Comparison of ENCODE assay signal across 31 cellular contexts in genomic region chr9:12461759-12462158, GRCh38.
"Had no signal": no experiment of that assay in that cellular context is flagged by ENCODE, and none has a peak within 500 bp of the region (broad histone marks: within the 10 kb centered on the region; RNA-seq: fewer than 3 reads in every experiment).

No MANE protein-coding gene starts in this region.

- H3K27ac ChIP-seq: cardiac muscle cell, SJCRH30, SK-N-MC, VCaP had no signal

- H3K27ac Mint-ChIP-seq: activated CD4-positive, alpha-beta memory T cell treated with anti-CD3 and anti-CD28 coated beads, Interleukin-2, amount 10 ng/mL, durations not matched to agents 7 days and 5 days; activated CD8-positive, alpha-beta memory T cell treated with anti-CD3 and anti-CD28 coated beads, Interleukin-2, amount 10 ng/mL, durations not matched to agents 7 days and 5 days; activated naive CD4-positive, alpha-beta T cell treated with anti-CD3 and anti-CD28 coated beads, Interleukin-2, amount 10 ng/mL, durations not matched to agents 7 days and 5 days; activated naive CD8-positive, alpha-beta T cell; activated naive CD8-positive, alpha-beta T cell treated with anti-CD3 and anti-CD28 coated beads, Interleukin-2, amount 50 U/mL, for 24 hours; T-helper 1 cell treated with Interleukin-12 subunit alpha and Interleukin-12 subunit beta and Interleukin-4 antibody, amounts not matched to agents 30 μg/mL and 1 μg/mL, for 36 hours; T-helper 2 cell treated with Interferon-gamma antibody and Interleukin-4, amounts not matched to agents 5 μg/mL and 100 μg/mL, for 36 hours had no signal

- H3K27me3 Mint-ChIP-seq: activated CD4-positive, alpha-beta memory T cell treated with anti-CD3 and anti-CD28 coated beads, Interleukin-2, amount 10 ng/mL, durations not matched to agents 7 days and 5 days; activated CD8-positive, alpha-beta memory T cell treated with anti-CD3 and anti-CD28 coated beads, Interleukin-2, amount 10 ng/mL, durations not matched to agents 7 days and 5 days; activated naive CD4-positive, alpha-beta T cell treated with anti-CD3 and anti-CD28 coated beads, Interleukin-2, amount 10 ng/mL, durations not matched to agents 7 days and 5 days; activated naive CD8-positive, alpha-beta T cell; activated naive CD8-positive, alpha-beta T cell treated with anti-CD3 and anti-CD28 coated beads, Interleukin-2, amount 50 U/mL, for 24 hours; central memory CD8-positive, alpha-beta T cell had no signal

- H3K4me1 Mint-ChIP-seq: activated CD4-positive, alpha-beta memory T cell treated with anti-CD3 and anti-CD28 coated beads, Interleukin-2, amount 10 ng/mL, durations not matched to agents 7 days and 5 days; activated CD8-positive, alpha-beta memory T cell treated with anti-CD3 and anti-CD28 coated beads, Interleukin-2, amount 10 ng/mL, durations not matched to agents 7 days and 5 days; activated naive CD4-positive, alpha-beta T cell treated with anti-CD3 and anti-CD28 coated beads, Interleukin-2, amount 10 ng/mL, durations not matched to agents 7 days and 5 days; activated naive CD8-positive, alpha-beta T cell treated with anti-CD3 and anti-CD28 coated beads, Interleukin-2, amount 50 U/mL, for 24 hours; central memory CD8-positive, alpha-beta T cell had no signal

- H3K9me3 Mint-ChIP-seq: activated CD4-positive, alpha-beta memory T cell treated with anti-CD3 and anti-CD28 coated beads, Interleukin-2, amount 10 ng/mL, durations not matched to agents 7 days and 5 days; activated naive CD4-positive, alpha-beta T cell treated with anti-CD3 and anti-CD28 coated beads, Interleukin-2, amount 10 ng/mL, durations not matched to agents 7 days and 5 days; T-helper 1 cell treated with Interleukin-12 subunit alpha and Interleukin-12 subunit beta and Interleukin-4 antibody, amounts not matched to agents 30 μg/mL and 1 μg/mL, for 36 hours had no signal

- ATAC-seq: activated CD8-positive, alpha-beta memory T cell treated with anti-CD3 and anti-CD28 coated beads, Interleukin-2, amount 10 ng/mL, durations not matched to agents 7 days and 5 days; activated naive CD8-positive, alpha-beta T cell treated with anti-CD3 and anti-CD28 coated beads, Interleukin-2, amount 50 U/mL, for 24 hours; Panc1 had no signal

- DNase-seq: activated CD4-positive, alpha-beta memory T cell treated with anti-CD3 and anti-CD28 coated beads, Interleukin-2, amount 10 ng/mL, durations not matched to agents 7 days and 5 days; activated CD4-positive, alpha-beta T cell treated with anti-CD3 and anti-CD28 coated beads for 1 hour; activated CD4-positive, alpha-beta T cell treated with anti-CD3 and anti-CD28 coated beads for 48 hours; activated CD4-positive, CD25-positive, alpha-beta regulatory T cell; activated CD8-positive, alpha-beta memory T cell treated with anti-CD3 and anti-CD28 coated beads for 24 hours; activated CD8-positive, alpha-beta memory T cell treated with anti-CD3 and anti-CD28 coated beads, Interleukin-2, amount 10 ng/mL, durations not matched to agents 7 days and 5 days; activated CD8-positive, alpha-beta memory T cell treated with anti-CD3 and anti-CD28 coated beads, Interleukin-2, amount 50 U/mL, for 48 hours; activated effector memory CD4-positive, alpha-beta T cell treated with Interleukin-2 at 50 U/mL for 16 hours; activated naive CD4-positive, alpha-beta T cell treated with anti-CD3 and anti-CD28 coated beads, Interleukin-2, amount 10 ng/mL, durations not matched to agents 7 days and 5 days; activated naive CD8-positive, alpha-beta T cell treated with anti-CD3 and anti-CD28 coated beads, Interleukin-2, amount 50 U/mL, for 24 hours; activated T-cell treated with anti-CD3 and anti-CD28 coated beads, Interleukin-2, amount 50 U/mL, for 48 hours; aorta; Karpas-422; NCI-H1048; NCI-H1436; NCI-H1694; NCI-H1930; NCI-H2081 treated with DMSO at 0.1 percent for 48 hours; NCI-H226; NCI-H446 treated with DMSO at 0.1 percent for 48 hours; NCI-H524; SHP77; SJCRH30 had no signal

- H3K27me3 ChIP-seq: cardiac muscle cell, SJCRH30 had no signal

- H3K36me3 ChIP-seq: cardiac muscle cell, SJCRH30 had no signal

- H3K9me3 ChIP-seq: SJCRH30 had no signal

- H3K4me1 ChIP-seq: SJCRH30 had no signal

- H3K4me3 ChIP-seq: cardiac muscle cell, SJCRH30, SK-N-MC had no signal

- H3K36me3 Mint-ChIP-seq: activated CD8-positive, alpha-beta memory T cell treated with anti-CD3 and anti-CD28 coated beads, Interleukin-2, amount 10 ng/mL, durations not matched to agents 7 days and 5 days; activated naive CD4-positive, alpha-beta T cell treated with anti-CD3 and anti-CD28 coated beads, Interleukin-2, amount 10 ng/mL, durations not matched to agents 7 days and 5 days; activated naive CD8-positive, alpha-beta T cell had no signal

- H3K4me3 Mint-ChIP-seq: activated CD4-positive, alpha-beta memory T cell treated with anti-CD3 and anti-CD28 coated beads, Interleukin-2, amount 10 ng/mL, durations not matched to agents 7 days and 5 days; activated CD8-positive, alpha-beta memory T cell treated with anti-CD3 and anti-CD28 coated beads, Interleukin-2, amount 10 ng/mL, durations not matched to agents 7 days and 5 days; activated naive CD4-positive, alpha-beta T cell treated with anti-CD3 and anti-CD28 coated beads, Interleukin-2, amount 10 ng/mL, durations not matched to agents 7 days and 5 days; activated naive CD8-positive, alpha-beta T cell; activated naive CD8-positive, alpha-beta T cell treated with anti-CD3 and anti-CD28 coated beads, Interleukin-2, amount 50 U/mL, for 24 hours; central memory CD8-positive, alpha-beta T cell; T-helper 1 cell treated with Interleukin-12 subunit alpha and Interleukin-12 subunit beta and Interleukin-4 antibody, amounts not matched to agents 30 μg/mL and 1 μg/mL, for 36 hours; T-helper 2 cell treated with Interferon-gamma antibody and Interleukin-4, amounts not matched to agents 5 μg/mL and 100 μg/mL, for 36 hours had no signal
